8 cellular contexts compared by ENCODE assay signal in the genomic region with DNA sequence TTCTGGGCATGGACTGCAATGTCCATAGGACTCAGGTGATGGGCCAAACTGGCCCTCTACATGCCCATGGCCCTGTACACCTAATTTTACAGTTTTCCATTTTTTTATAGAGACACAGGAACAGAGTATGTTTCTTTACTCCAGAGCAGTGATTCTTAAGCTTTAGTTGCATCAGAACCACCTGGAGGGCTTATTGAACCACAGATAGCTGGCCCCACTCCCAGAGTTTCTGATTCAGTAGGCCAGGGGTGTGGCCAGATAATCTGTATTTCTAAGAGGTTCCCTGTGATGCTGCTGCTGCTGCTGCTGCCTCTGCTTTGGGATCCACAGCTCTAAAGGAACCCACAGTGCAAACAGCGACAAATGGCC. TPM values are rescaled to one million over a fixed set of nuclear protein-coding genes. Genes with fewer than 3 reads are reported as not detected.
A peak's percentile ranks its signal among the peaks of the same experiment; 100 is the strongest.
DNase-seq lines count a peak whose midpoint lies in the region; ATAC-seq lines count a peak whose summit lies in the region.

No MANE protein-coding gene starts in this region.

- ATAC-seq in GM21529 (IDR thresholded peaks at IDR 0.05; ENCODE audit: unreplicated experiment) (peak; percentile 88), T-helper 17 cell (no peak)

- H3K27me3 Mint-ChIP-seq in T-helper 17 cell, result peaks cover 42% of the 10 kb centered on the region
- peaks cover 21% of the 10 kb centered on the region for H3K27me3 Mint-ChIP-seq in T-helper 2 cell treated with Interferon-gamma antibody and Interleukin-4, amounts not matched to agents 5 μg/mL and 100 μg/mL, for 36 hours (ENCODE audit: low read depth)

- H3K9me3 Mint-ChIP-seq in T-helper 2 cell treated with Interferon-gamma antibody and Interleukin-4, amounts not matched to agents 5 μg/mL and 100 μg/mL, for 36 hours, result no peaks in the 10 kb centered on the region

- peak overlapping the region; percentile 86 for H3K27ac ChIP-seq in caudate nucleus (ENCODE audit: low read depth, low read length)

- H3K4me3 Mint-ChIP-seq in T-helper 17 cell, result no peak overlapping the region
- no peak overlapping the region for H3K4me3 Mint-ChIP-seq in T-helper 2 cell treated with Interferon-gamma antibody and Interleukin-4, amounts not matched to agents 5 μg/mL and 100 μg/mL, for 36 hours

- peaks cover 2% of the 10 kb centered on the region for H3K4me1 Mint-ChIP-seq in T-helper 17 cell
- peaks cover 1% of the 10 kb centered on the region for H3K4me1 Mint-ChIP-seq in T-helper 2 cell treated with Interferon-gamma antibody and Interleukin-4, amounts not matched to agents 5 μg/mL and 100 μg/mL, for 36 hours (ENCODE audit: low read depth)

- peak; percentile 85 for DNase-seq in A172 (ENCODE audit: low spot score)
- peak; percentile 83 for DNase-seq in NCI-H1694 (lab: John Stamatoyannopoulos, UW)
- DNase-seq in caudate nucleus (lab: John Stamatoyannopoulos, UW), result peak in 2 of 61 donors; percentile 9 to 14
- peak; percentile 7 for DNase-seq in occipital lobe (lab: John Stamatoyannopoulos, UW)
- DNase-seq in T-helper 17 cell, result no peak
- no peak for DNase-seq in T-helper 2 cell treated with Interferon-gamma antibody and Interleukin-4, amounts not matched to agents 5 μg/mL and 100 μg/mL, for 36 hours (ENCODE audit: low spot score)
- DNase-seq in activated T-cell treated with anti-CD3 and anti-CD28 coated beads, Interleukin-2, amount 50 U/mL, for 1 hour, result no peak

- H3K27ac Mint-ChIP-seq in T-helper 17 cell, result no peak overlapping the region
- H3K27ac Mint-ChIP-seq in T-helper 2 cell treated with Interferon-gamma antibody and Interleukin-4, amounts not matched to agents 5 μg/mL and 100 μg/mL, for 36 hours, result no peak overlapping the region

- no peaks in the 10 kb centered on the region for H3K9me3 ChIP-seq in T-helper 17 cell (ENCODE audit: control insufficient read depth, low read length, poor library complexity, severe bottlenecking)

- H3K36me3 Mint-ChIP-seq in T-helper 17 cell (ENCODE audit: low read depth), result peaks cover 4% of the 10 kb centered on the region
- H3K36me3 Mint-ChIP-seq in T-helper 2 cell treated with Interferon-gamma antibody and Interleukin-4, amounts not matched to agents 5 μg/mL and 100 μg/mL, for 36 hours (ENCODE audit: low read depth), result no peaks in the 10 kb centered on the region

RNA-seq across cellular contexts. Expression of a gene that starts 5.1 kb away (rescaled TPM):
- total RNA-seq in A172 (2014; rRNA removed; shearing (Covaris generic)), result 0.83 and 5.6 TPM in 2 replicates
- 12.0 TPM for total RNA-seq in occipital lobe
- total RNA-seq in T-helper 17 cell, result not detected

RNA-seq across cellular contexts. Expression of a gene that starts 58.1 kb away (rescaled TPM):
- not detected in 2 replicates for total RNA-seq in A172 (2014; rRNA removed; shearing (Covaris generic))
- total RNA-seq in occipital lobe (not detected), T-helper 17 cell (not detected)

Comparison
In these comparisons a context has a peak if more than half of its experiments do, and no peak if none do; other contexts are left out.
1. DNase-seq: peak in A172 (single experiment), NCI-H1694 (single experiment) and occipital lobe (single experiment); none in T-helper 17 cell (0 of 3), T-helper 2 cell treated with Interferon-gamma antibody and Interleukin-4, amounts not matched to agents 5 μg/mL and 100 μg/mL, for 36 hours (single experiment) and activated T-cell treated with anti-CD3 and anti-CD28 coated beads, Interleukin-2, amount 50 U/mL, for 1 hour (single experiment).